Comparison of ENCODE assay signal across 9 cellular contexts in genomic region chr17:1122681-1123396, GRCh38. TPM values are rescaled to one million over a fixed set of nuclear protein-coding genes. Genes with fewer than 3 reads are reported as not detected.
DNase-seq lines count a peak whose midpoint lies in the region; ATAC-seq, FAIRE-seq and TF ChIP-seq lines count a peak whose summit lies in the region.
"Had no signal": no experiment of that assay in that cellular context is flagged by ENCODE, and none has a peak within 500 bp of the region (broad histone marks: within the 10 kb centered on the region; RNA-seq: fewer than 3 reads in every experiment).

No MANE protein-coding gene starts in this region.

- peak; percentile 89 for TF ChIP-seq CTCF in neural crest cell (conservative IDR thresholded peaks at IDR 0.05)

- no peak for FAIRE-seq in RCC 7860 (lab: Jason Lieb, UNC)

- peak; percentile 42 for ATAC-seq in HG02642 (IDR thresholded peaks at IDR 0.05; ENCODE audit: poor library complexity, unreplicated experiment)
- peak; percentile 85 for ATAC-seq in stimulated activated naive CD8-positive, alpha-beta T cell treated with anti-CD3 and anti-CD28 coated beads, Interleukin-15, amount 100 ng/mL, for 72 hours
- ATAC-seq in HG03520 (IDR thresholded peaks at IDR 0.05; ENCODE audit: unreplicated experiment) = no peak

- H3K27ac Mint-ChIP-seq in neural crest cell (ENCODE audit: unreplicated experiment) = no peak overlapping the region
- peak overlapping the region in 1 of 2 donors; percentile 33 for H3K27ac Mint-ChIP-seq in stimulated activated naive CD8-positive, alpha-beta T cell treated with anti-CD3 and anti-CD28 coated beads, Interleukin-15, amount 100 ng/mL, for 72 hours
- H3K27ac Mint-ChIP-seq: T-helper 1 cell treated with Interleukin-12 subunit alpha and Interleukin-12 subunit beta and Interleukin-4 antibody, amounts not matched to agents 30 μg/mL and 1 μg/mL, for 36 hours had no signal

- H3K36me3 Mint-ChIP-seq in neural crest cell (ENCODE audit: low read depth) = no peaks in the 10 kb centered on the region

- H3K9me3 Mint-ChIP-seq in neural crest cell = no peaks in the 10 kb centered on the region
- no peaks in the 10 kb centered on the region for H3K9me3 Mint-ChIP-seq in stimulated activated naive CD8-positive, alpha-beta T cell treated with anti-CD3 and anti-CD28 coated beads, Interleukin-15, amount 100 ng/mL, for 72 hours
- H3K9me3 Mint-ChIP-seq: T-helper 1 cell treated with Interleukin-12 subunit alpha and Interleukin-12 subunit beta and Interleukin-4 antibody, amounts not matched to agents 30 μg/mL and 1 μg/mL, for 36 hours had no signal

- H3K27me3 Mint-ChIP-seq in neural crest cell (ENCODE audit: low read depth) = no peaks in the 10 kb centered on the region
- peaks cover 8% of the 10 kb centered on the region for H3K27me3 Mint-ChIP-seq in stimulated activated naive CD8-positive, alpha-beta T cell treated with anti-CD3 and anti-CD28 coated beads, Interleukin-15, amount 100 ng/mL, for 72 hours

- no peak overlapping the region for H3K4me3 Mint-ChIP-seq in neural crest cell
- no peak overlapping the region for H3K4me3 Mint-ChIP-seq in stimulated activated naive CD8-positive, alpha-beta T cell treated with anti-CD3 and anti-CD28 coated beads, Interleukin-15, amount 100 ng/mL, for 72 hours
- H3K4me3 Mint-ChIP-seq: T-helper 1 cell treated with Interleukin-12 subunit alpha and Interleukin-12 subunit beta and Interleukin-4 antibody, amounts not matched to agents 30 μg/mL and 1 μg/mL, for 36 hours had no signal

- H3K4me1 Mint-ChIP-seq in neural crest cell = peaks cover 16% of the 10 kb centered on the region
- H3K4me1 Mint-ChIP-seq in stimulated activated naive CD8-positive, alpha-beta T cell treated with anti-CD3 and anti-CD28 coated beads, Interleukin-15, amount 100 ng/mL, for 72 hours = peaks cover 14% of the 10 kb centered on the region

- peak; percentile 53 for DNase-seq in COLO829 (ENCODE audit: low spot score)
- peak; percentile 33 for DNase-seq in RCC 7860 (ENCODE audit: low spot score)
- DNase-seq in activated T-helper 1 cell treated with anti-CD3 and anti-CD28 coated beads, Interleukin-2, amount 50 U/mL, for 16 hours (ENCODE audit: low read depth in 1 of 2, low spot score in 1 of 2) = peak; percentile 72 to 83
- DNase-seq in fibroblast of peridontal ligament (ENCODE audit: extremely low read depth) = peak; percentile 56
- DNase-seq in neural crest cell (ENCODE audit: low read depth, low spot score) = peak; percentile 92
- peak; percentile 80 to 81 for DNase-seq in stimulated activated naive CD8-positive, alpha-beta T cell treated with anti-CD3 and anti-CD28 coated beads, Interleukin-15, amount 100 ng/mL, for 72 hours

RNA-seq across cellular contexts. Expression of gene ABR, which starts 56.9 kb away (rescaled TPM):
- 57.4 and 59.7 TPM in 2 replicates for total RNA-seq in neural crest cell

Comparison
In these comparisons a context has a peak if more than half of its experiments do, and no peak if none do; other contexts are left out.
1. DNase-seq: peak in every context shown above with its lines; median percentile 92 in neural crest cell; 80 in stimulated activated naive CD8-positive, alpha-beta T cell treated with anti-CD3 and anti-CD28 coated beads, Interleukin-15, amount 100 ng/mL, for 72 hours; 78 in activated T-helper 1 cell treated with anti-CD3 and anti-CD28 coated beads, Interleukin-2, amount 50 U/mL, for 16 hours; 56 in fibroblast of peridontal ligament; 53 in COLO829; 33 in RCC 7860.